ENCODE assay signal across 19 cellular contexts in genomic region chr7:24597014-24597413, GRCh38.
DNase-seq lines count a peak whose midpoint lies in the region; ATAC-seq and TF ChIP-seq lines count a peak whose summit lies in the region.
"Had no signal": no experiment of that assay in that cellular context is flagged by ENCODE, and none has a peak within 500 bp of the region (broad histone marks: within the 10 kb centered on the region; RNA-seq: fewer than 3 reads in every experiment).

No MANE protein-coding gene starts in this region.

- ATAC-seq in GM18499 (IDR thresholded peaks at IDR 0.05; ENCODE audit: insufficient read depth, unreplicated experiment) (peak; percentile 37), HG02610 (IDR thresholded peaks at IDR 0.05; ENCODE audit: unreplicated experiment) (peak; percentile 61)
- ATAC-seq: CD8-positive, alpha-beta T cell; lower lobe of right lung; mucosa of descending colon; T-helper 17 cell had no signal

- DNase-seq in GM12865 (ENCODE audit: low read depth) = peak; percentile 45
- DNase-seq in OCI-M1 (lab: John Stamatoyannopoulos, UW) = peak; percentile 14
- DNase-seq in NCI-H1694 (lab: John Stamatoyannopoulos, UW) = no peak
- DNase-seq in NCI-H345 treated with DMSO at 0.1 percent for 48 hours (lab: John Stamatoyannopoulos, UW; ENCODE audit: unreplicated experiment) = no peak
- DNase-seq in AG20443 (ENCODE audit: low spot score) = no peak
- DNase-seq: activated CD4-positive, alpha-beta T cell treated with anti-CD3 and anti-CD28 coated beads, Interleukin-2, amount 10 ng/mL, durations not matched to agents 7 days and 5 days; activated naive CD4-positive, alpha-beta T cell treated with Interleukin-2 at 50 U/mL for 16 hours; caudate nucleus; CD8-positive, alpha-beta T cell; kidney; lower lobe of right lung; mucosa of descending colon; NCI-H1105 treated with DMSO at 0.1 percent for 48 hours; NCI-H524 treated with DMSO at 0.1 percent for 48 hours; T-helper 17 cell; testis had no signal

- peak overlapping the region; percentile 41; the same call in 1 of the 2 replicates for H3K4me3 ChIP-seq in GM12865 (ENCODE audit: low read depth, low read length)
- H3K4me3 ChIP-seq: ascending aorta, lower lobe of right lung, mucosa of descending colon, testis had no signal

- TF ChIP-seq CTCF in GM12865 (IDR thresholded peaks at IDR 0.05; ENCODE audit: insufficient read depth, low read depth, low read length, missing control alignments) = no peak

Comparison
In these comparisons a context has a peak if more than half of its experiments do, and no peak if none do; other contexts are left out.
1. DNase-seq: peak in GM12865 (single experiment) and OCI-M1 (single experiment); none in NCI-H1694 (single experiment), NCI-H345 treated with DMSO at 0.1 percent for 48 hours (single experiment) and AG20443 (single experiment).